Comparison of ENCODE assay signal across 12 cellular contexts in the genomic region with DNA sequence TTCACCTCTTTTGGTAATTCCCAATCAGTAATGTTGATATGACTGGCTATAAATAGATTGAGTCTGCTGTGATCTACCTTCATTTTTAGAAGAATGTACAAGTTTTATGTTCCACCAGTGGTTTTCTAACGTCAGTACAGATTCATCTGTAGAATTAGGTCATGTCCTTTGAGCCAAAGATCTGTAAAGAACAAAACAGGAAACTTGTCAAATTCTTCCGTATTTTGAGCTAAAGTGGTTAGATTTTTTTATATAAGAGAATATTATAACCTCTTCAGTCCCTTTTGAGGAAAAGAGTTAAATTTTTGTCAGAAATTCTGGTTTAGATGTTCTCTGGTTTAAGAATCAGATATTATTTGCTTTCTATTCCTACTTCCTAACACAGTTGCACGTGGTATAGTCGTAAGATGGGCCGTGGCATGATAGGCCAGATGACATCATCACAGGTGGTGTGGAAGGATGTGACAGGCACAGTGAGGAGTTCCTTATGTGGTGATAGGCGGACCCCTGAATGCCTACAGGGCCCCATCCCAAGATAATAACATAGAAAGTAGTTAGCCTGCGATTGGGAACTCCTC.
DNase-seq lines count a peak whose midpoint lies in the region; FAIRE-seq and TF ChIP-seq lines count a peak whose summit lies in the region.
"Had no signal": no experiment of that assay in that cellular context is flagged by ENCODE, and none has a peak within 500 bp of the region (broad histone marks: within the 10 kb centered on the region; RNA-seq: fewer than 3 reads in every experiment).

No MANE protein-coding gene starts in this region.

- H3K27ac ChIP-seq in brain microvascular endothelial cell, result no peak overlapping the region

- in situ Hi-C loops in brain microvascular endothelial cell (cut with HindIII; ENCODE audit: low pct_ligation_motif_present, low sequenced_read_pairs), result no loop called here

- FAIRE-seq in GM19239 (lab: Jason Lieb, UNC), result no peak
- FAIRE-seq: GM12891, HTR-8/SVneo had no signal

- H3K4me3 ChIP-seq in brain microvascular endothelial cell (ENCODE audit: low read depth, low read length), result no peak overlapping the region
- H3K4me3 ChIP-seq: smooth muscle cell had no signal

- DNase-seq in NAMALWA (ENCODE audit: low spot score) (peak; percentile 86), activated T-cell treated with anti-CD3 and anti-CD28 coated beads for 24 hours (ENCODE audit: low read depth) (peak; percentile 30), dermis blood vessel endothelial cell (peak; percentile 63), GM03348 (ENCODE audit: low spot score) (no peak), brain microvascular endothelial cell (no peak), middle frontal gyrus (ENCODE audit: extremely low spot score, low spot score) (no peak), GM19239 (ENCODE audit: insufficient read length, low spot score) (no peak)
- DNase-seq in stimulated activated CD4-positive, alpha-beta T cell treated with anti-CD3 and anti-CD28 coated beads, Interleukin-4, amount 100 ng/mL, for 4 hours, result peak; percentile 22 to 72
- DNase-seq: NCI-H2029 treated with DMSO at 0.1 percent for 48 hours had no signal

- peaks cover 17% of the 10 kb centered on the region for H3K36me3 ChIP-seq in brain microvascular endothelial cell (replicated peaks)

- TF ChIP-seq CTCF in brain microvascular endothelial cell (IDR thresholded peaks at IDR 0.05; ENCODE audit: low read depth, low read length, missing control alignments), result no peak

- no peaks in the 10 kb centered on the region for H3K27me3 ChIP-seq in brain microvascular endothelial cell (replicated peaks)

Comparison
In these comparisons a context has a peak if more than half of its experiments do, and no peak if none do; other contexts are left out.
1. DNase-seq: peak in NAMALWA (single experiment), activated T-cell treated with anti-CD3 and anti-CD28 coated beads for 24 hours (single experiment), dermis blood vessel endothelial cell (single experiment) and stimulated activated CD4-positive, alpha-beta T cell treated with anti-CD3 and anti-CD28 coated beads, Interleukin-4, amount 100 ng/mL, for 4 hours (2 of 2); none in GM03348 (single experiment), brain microvascular endothelial cell (single experiment), middle frontal gyrus (single experiment) and GM19239 (single experiment).